In genomic region chr19:36773223-36773579, GRCh38 we compare ENCODE assay signal across 8 cellular contexts.
DNase-seq lines count a peak whose midpoint lies in the region.

No MANE protein-coding gene starts in this region.

- no peaks in the 10 kb centered on the region for H3K27me3 Mint-ChIP-seq in T-helper 2 cell treated with Interferon-gamma antibody and Interleukin-4, amounts not matched to agents 5 μg/mL and 100 μg/mL, for 36 hours (ENCODE audit: low read depth)

- H3K4me1 Mint-ChIP-seq in T-helper 2 cell treated with Interferon-gamma antibody and Interleukin-4, amounts not matched to agents 5 μg/mL and 100 μg/mL, for 36 hours (ENCODE audit: low read depth): peaks cover 20% of the 10 kb centered on the region

- DNase-seq in activated T-cell treated with anti-CD3 and anti-CD28 coated beads for 4 hours: peak; percentile 7
- DNase-seq in activated T-cell treated with anti-CD3 and anti-CD28 coated beads, Interleukin-2, amount 50 U/mL, for 1 hour: no peak
- DNase-seq in T-helper 2 cell treated with Interferon-gamma antibody and Interleukin-4, amounts not matched to agents 5 μg/mL and 100 μg/mL, for 36 hours (ENCODE audit: low spot score): no peak
- DNase-seq in iPS DF 6.9 (ENCODE audit: low read depth, low spot score): no peak
- no peak for DNase-seq in hepatic stellate cell (ENCODE audit: low spot score)
- no peak for DNase-seq in germinal center (ENCODE audit: low spot score)
- DNase-seq in NCI-H1930 (lab: John Stamatoyannopoulos, UW): no peak

- H3K4me3 ChIP-seq in iPS DF 6.9 (ENCODE audit: low read length): peak overlapping the region; percentile 97
- H3K4me3 ChIP-seq in stomach smooth muscle (ENCODE audit: low read length in 2 of 2): peak overlapping the region; percentile 79 to 96

- no peaks in the 10 kb centered on the region for H3K4me1 ChIP-seq in iPS DF 6.9 (ENCODE audit: control insufficient read depth, insufficient read depth, low read length)
- H3K4me1 ChIP-seq in stomach smooth muscle (ENCODE audit: control insufficient read depth, insufficient read depth, low read length): peaks cover 15% of the 10 kb centered on the region

- H3K27ac Mint-ChIP-seq in T-helper 2 cell treated with Interferon-gamma antibody and Interleukin-4, amounts not matched to agents 5 μg/mL and 100 μg/mL, for 36 hours: peak overlapping the region; percentile 96

- H3K9me3 ChIP-seq in iPS DF 6.9 (ENCODE audit: control insufficient read depth, insufficient read depth, low read length): no peaks in the 10 kb centered on the region
- H3K9me3 ChIP-seq in stomach smooth muscle (ENCODE audit: control insufficient read depth in 2 of 2, low read length in 2 of 2): peaks cover 0 to 3% of the 10 kb centered on the region in 2 donors

- no peaks in the 10 kb centered on the region for H3K27me3 ChIP-seq in iPS DF 6.9 (ENCODE audit: control insufficient read depth, insufficient read depth, low read length)
- H3K27me3 ChIP-seq in stomach smooth muscle (ENCODE audit: control insufficient read depth in 1 of 2, insufficient read depth in 2 of 2, low read length in 2 of 2): no peaks in the 10 kb centered on the region

- peak overlapping the region; percentile 70 to 73 for H3K9ac ChIP-seq in stomach smooth muscle (ENCODE audit: low read length in 2 of 2)

- H3K36me3 ChIP-seq in iPS DF 6.9 (ENCODE audit: control insufficient read depth, insufficient read depth, low read length): no peaks in the 10 kb centered on the region
- no peaks in the 10 kb centered on the region for H3K36me3 ChIP-seq in stomach smooth muscle (ENCODE audit: control insufficient read depth in 2 of 2, insufficient read depth in 2 of 2, low read length in 2 of 2)

- peak overlapping the region; percentile 99 for H3K4me3 Mint-ChIP-seq in T-helper 2 cell treated with Interferon-gamma antibody and Interleukin-4, amounts not matched to agents 5 μg/mL and 100 μg/mL, for 36 hours

- WGBS in iPS DF 6.9 (ENCODE audit: insufficient coverage, insufficient read length): no CpG with 5 or more reads among the region's 15 CpGs

- H3K9me3 Mint-ChIP-seq in T-helper 2 cell treated with Interferon-gamma antibody and Interleukin-4, amounts not matched to agents 5 μg/mL and 100 μg/mL, for 36 hours: peaks cover 41% of the 10 kb centered on the region

- peaks cover 36% of the 10 kb centered on the region for H3K36me3 Mint-ChIP-seq in T-helper 2 cell treated with Interferon-gamma antibody and Interleukin-4, amounts not matched to agents 5 μg/mL and 100 μg/mL, for 36 hours (ENCODE audit: low read depth)

- H3K27ac ChIP-seq in iPS DF 6.9 (ENCODE audit: low read length) (no peak overlapping the region), stomach smooth muscle (ENCODE audit: low read length) (peak overlapping the region; percentile 77)
